Comparison of ENCODE assay signal across 5 cellular contexts in genomic region chr12:53646300-53646699, GRCh38. TPM values are rescaled to one million over a fixed set of nuclear protein-coding genes. Genes with fewer than 3 reads are reported as not detected.
DNase-seq lines count a peak whose midpoint lies in the region; ATAC-seq, FAIRE-seq and TF ChIP-seq lines count a peak whose summit lies in the region.
"Not testable (repeated sequence)": the region's sequence is repeated elsewhere in the genome, so short reads cannot be mapped to it uniquely, and the experiment has no call there.

No MANE protein-coding gene starts in this region.

- H4K20me1 ChIP-seq in K562 (replicated peaks; ENCODE audit: control insufficient read depth, insufficient read depth, low read length): not testable (repeated sequence)

- CTCF ChIA-PET in HEK293 (lab: Yijun Ruan, JAX): interaction anchor here (1.2 kb wide), 1 partner anchor 30 kb away, joined by 3 read pairs; the partner anchor contains the start of gene ATP5MC2
- CTCF ChIA-PET in K562 (lab: Yijun Ruan, JAX; ENCODE audit: low intra/inter-chr PET ratio): not testable (repeated sequence)

- peak; percentile 24 for DNase-seq in AG10803 (ENCODE audit: low read depth)
- peak; percentile 32 for DNase-seq in EH (ENCODE audit: low read depth)
- peak; percentile 13 for DNase-seq in activated CD8-positive, alpha-beta memory T cell treated with anti-CD3 and anti-CD28 coated beads for 24 hours
- not testable (repeated sequence) for DNase-seq in K562 (ENCODE audit: extremely low read depth in 1 of 4, low spot score in 3 of 4)

- H3K4me3 ChIP-seq in AG10803 (ENCODE audit: low read length); HEK293 (ENCODE audit: low read depth, low read length); K562: not testable (repeated sequence)

- WGBS in K562 (ENCODE audit: insufficient coverage, low coverage, missing lambda C conversion rate): 49% methylated on average over 3 of the region's 4 CpGs

- not testable (repeated sequence) for ATAC-seq in K562

- intact Hi-C loops in K562 (cut with micrococcal nuclease): not testable (repeated sequence)

- H3K9ac ChIP-seq in K562 (ENCODE audit: insufficient read depth in 1 of 2, low read depth in 2 of 2, low read length in 2 of 2): not testable (repeated sequence)

- not testable (repeated sequence) for TF ChIP-seq CTCF in AG10803 (conservative IDR thresholded peaks at IDR 0.05; ENCODE audit: low read length); HEK293 (tag by site-specific recombination; IDR thresholded peaks at IDR 0.05); K562 (IDR thresholded peaks at IDR 0.05 in 2 of 3, conservative IDR thresholded peaks at IDR 0.05 in 1 of 3; ENCODE audit: insufficient read depth in 2 of 3, low read depth in 1 of 3, low read length in 3 of 3)

- H3K9me1 ChIP-seq in K562 (ENCODE audit: control insufficient read depth, insufficient read depth, low read length): not testable (repeated sequence)

- POLR2A ChIA-PET in HEK293 (lab: Yijun Ruan, JAX); K562 (lab: Yijun Ruan, JAX): not testable (repeated sequence)

- not testable (repeated sequence) for BruUV-seq in K562 (replicated peaks; lab: Mats Ljungman, UMichigan)

- H3K27ac ChIP-seq in HEK293 (ENCODE audit: extremely low read depth, low read depth, low read length); K562 (ENCODE audit: extremely low read depth, low read depth, low read length): not testable (repeated sequence)

- H3K9me3 ChIP-seq in HEK293 (ENCODE audit: control insufficient read depth, insufficient read depth, low read depth, low read length); K562 (replicated peaks; ENCODE audit: control insufficient read depth, insufficient read depth, low read depth, low read length): not testable (repeated sequence)

- H3K79me2 ChIP-seq in K562 (ENCODE audit: control insufficient read depth, insufficient read depth, low read length): not testable (repeated sequence)

- not testable (repeated sequence) for H3K4me1 ChIP-seq in HEK293 (ENCODE audit: control insufficient read depth, insufficient read depth, low read length); K562 (replicated peaks in 1 of 2; ENCODE audit: control insufficient read depth in 2 of 2, insufficient read depth in 2 of 2, low read length in 2 of 2)

- not testable (repeated sequence) for FAIRE-seq in K562 (lab: Jason Lieb, UNC)

- H3K4me2 ChIP-seq in K562 (ENCODE audit: insufficient read depth, low read length): not testable (repeated sequence)

- not testable (repeated sequence) for H2AFZ ChIP-seq in K562 (ENCODE audit: low read depth, low read length)

- TF ChIP-seq EP300 in K562 (IDR thresholded peaks at IDR 0.05; ENCODE audit: low read length): not testable (repeated sequence)

- not testable (repeated sequence) for TF ChIP-seq POLR2A in K562 (conservative IDR thresholded peaks at IDR 0.05)

- in situ Hi-C loops in K562 (cut with MboI): not testable (repeated sequence)

- not testable (repeated sequence) for H3K27me3 ChIP-seq in K562 (ENCODE audit: control insufficient read depth in 2 of 2, insufficient read depth in 2 of 2, low read length in 2 of 2)

- TF ChIP-seq RAD21 in K562 (CRISPR knock-in tag; conservative IDR thresholded peaks at IDR 0.05 in 1 of 2, IDR thresholded peaks at IDR 0.05 in 1 of 2): not testable (repeated sequence)

- not testable (repeated sequence) for H3K36me3 ChIP-seq in HEK293 (ENCODE audit: control insufficient read depth in 2 of 2, insufficient read depth in 1 of 2, low read length in 2 of 2); K562 (ENCODE audit: control insufficient read depth, insufficient read depth, low read length)

TF ChIP-seq in HEK293, 187 proteins besides CTCF, POLR2A, EP300 and RAD21:
- TF ChIP-seq ZNF146 (tag by site-specific recombination; IDR thresholded peaks at IDR 0.05): peak; percentile 79
- TF ChIP-seq, protein P1, sequence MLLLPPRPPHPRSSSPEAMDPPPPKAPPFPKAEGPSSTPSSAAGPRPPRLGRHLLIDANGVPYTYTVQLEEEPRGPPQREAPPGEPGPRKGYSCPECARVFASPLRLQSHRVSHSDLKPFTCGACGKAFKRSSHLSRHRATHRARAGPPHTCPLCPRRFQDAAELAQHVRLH (tag by site-specific recombination; IDR thresholded peaks at IDR 0.05): 0 out of 2 replicates have a peak, but pooled peaks have one; percentile 25

TF ChIP-seq in K562, 482 proteins besides CTCF, POLR2A, EP300 and RAD21:
- TF ChIP-seq RBM25 (IDR thresholded peaks at IDR 0.05; ENCODE audit: low read depth, low read length, severe bottlenecking) (peak; percentile 67), ZNF146 (CRISPR knock-in tag; IDR thresholded peaks at IDR 0.05; ENCODE audit: unreplicated experiment) (peak; percentile 79), BCOR (IDR thresholded peaks at IDR 0.05) (0 out of 2 replicates have a peak, but pooled peaks have one; percentile 11)

RNA-seq across cellular contexts. Expression of gene ATF7, which starts 20.1 kb away (rescaled TPM):
- 37.6 and 52.5 TPM in 2 replicates for total RNA-seq in K562 (2011; cell fraction: chromatin; rRNA removed; ENCODE audit: low replicate concordance)
- total RNA-seq in K562 (2011; cell fraction: nucleolus; rRNA removed): 22.0 and 24.5 TPM in 2 replicates
- 48.6 and 75.5 TPM in 2 replicates for total RNA-seq in K562 (2011; cell fraction: nucleoplasm; rRNA removed)
- total RNA-seq in K562 (2014; rRNA removed) (8.5 and 10.6 TPM in 2 replicates), K562 (2014; rRNA removed; fragmentation: Illumina TruSeq; extraction: Trizol) (16.7 and 17.8 TPM in 2 replicates), K562 (2015; rRNA removed; fragmentation: Illumina TruSeq; extraction: Trizol) (12.3 and 13.8 TPM in 2 replicates), K562 (2021) (20.7 and 23.8 TPM in 2 replicates)
- polyA plus RNA-seq in K562 (2011; rRNA removed) (20.9 and 23.0 TPM in 2 replicates), K562 (2014; fragmentation: Illumina TruSeq; extraction: Trizol) (20.8 and 22.0 TPM in 2 replicates), K562 (2014; fragmentation: Nextera tagmentation; extraction: Ambion mirVana) (10 to 100 TPM; 28.9 to 30.4 TPM), K562 (2014; rRNA removed) (18.4 and 23.5 TPM in 2 replicates)
- 13.1 and 21.3 TPM in 2 replicates for polyA plus RNA-seq in K562 (2011; cell fraction: cytosol; rRNA removed)
- polyA plus RNA-seq in K562 (2011; cell fraction: nucleus; rRNA removed): 24.3 and 25.6 TPM in 2 replicates
- 11.9 and 18.6 TPM in 2 replicates for polyA plus RNA-seq in K562 (2012)
- polyA minus RNA-seq in K562 (2011; rRNA and poly(A)+ RNA removed): 20.8 and 32.8 TPM in 2 replicates
- 12.7 and 28.9 TPM in 2 replicates for polyA minus RNA-seq in K562 (2011; cell fraction: cytosol; rRNA and poly(A)+ RNA removed)
- polyA minus RNA-seq in K562 (2011; cell fraction: nucleus; rRNA and poly(A)+ RNA removed): 9.7 and 15.9 TPM in 2 replicates

RNA-seq across cellular contexts. Expression of gene ATP5MC2, which starts 29.6 kb away (rescaled TPM):
- 68.0 and 106 TPM in 2 replicates for total RNA-seq in K562 (2011; cell fraction: chromatin; rRNA removed; ENCODE audit: low replicate concordance)
- 128 and 131 TPM in 2 replicates for total RNA-seq in K562 (2011; cell fraction: nucleolus; rRNA removed)
- total RNA-seq in K562 (2011; cell fraction: nucleoplasm; rRNA removed): 147 and 211 TPM in 2 replicates
- 314 and 449 TPM in 2 replicates for total RNA-seq in K562 (2014; rRNA removed)
- total RNA-seq in K562 (2014; rRNA removed; fragmentation: Illumina TruSeq; extraction: Trizol): 338 and 468 TPM in 2 replicates
- total RNA-seq in K562 (2015; rRNA removed; fragmentation: Illumina TruSeq; extraction: Trizol): 543 and 551 TPM in 2 replicates
- 458 and 490 TPM in 2 replicates for total RNA-seq in K562 (2021)
- 372 and 445 TPM in 2 replicates for polyA plus RNA-seq in K562 (2011; rRNA removed)
- polyA plus RNA-seq in K562 (2011; cell fraction: cytosol; rRNA removed): 857 and 961 TPM in 2 replicates
- polyA plus RNA-seq in K562 (2011; cell fraction: nucleus; rRNA removed): 343 and 358 TPM in 2 replicates
- polyA plus RNA-seq in K562 (2012): 869 and 1,024 TPM in 2 replicates
- polyA plus RNA-seq in K562 (2014; fragmentation: Illumina TruSeq; extraction: Trizol): 845 and 851 TPM in 2 replicates
- 1,000 to 10,000 TPM; 1,200 to 1,208 TPM for polyA plus RNA-seq in K562 (2014; fragmentation: Nextera tagmentation; extraction: Ambion mirVana)
- polyA plus RNA-seq in K562 (2014; rRNA removed): 377 and 575 TPM in 2 replicates
- polyA minus RNA-seq in K562 (2011; rRNA and poly(A)+ RNA removed): 585 and 751 TPM in 2 replicates
- polyA minus RNA-seq in K562 (2011; cell fraction: cytosol; rRNA and poly(A)+ RNA removed): 326 and 340 TPM in 2 replicates
- polyA minus RNA-seq in K562 (2011; cell fraction: nucleus; rRNA and poly(A)+ RNA removed): 72.2 and 129 TPM in 2 replicates
